28 cellular contexts compared by ENCODE assay signal in genomic region chr14:89241265-89241664, GRCh38.
DNase-seq lines count a peak whose midpoint lies in the region; ATAC-seq and TF ChIP-seq lines count a peak whose summit lies in the region.
"Had no signal": no experiment of that assay in that cellular context is flagged by ENCODE, and none has a peak within 500 bp of the region (broad histone marks: within the 10 kb centered on the region; RNA-seq: fewer than 3 reads in every experiment).

No MANE protein-coding gene starts in this region.

- no peaks in the 10 kb centered on the region for H3K27me3 Mint-ChIP-seq in activated naive CD4-positive, alpha-beta T cell treated with anti-CD3 and anti-CD28 coated beads for 36 hours (ENCODE audit: low read depth)
- no peaks in the 10 kb centered on the region for H3K27me3 Mint-ChIP-seq in activated T-helper 2 cell treated with anti-CD3 and anti-CD28 coated beads, Interferon-gamma antibody, Interleukin-2, Interleukin-4, amounts not matched to agents 10 μg/mL and 5 μg/mL and 100 μg/mL, durations not matched to agents 14 hours and 24 hours and 36 hours (ENCODE audit: low read depth)
- no peaks in the 10 kb centered on the region for H3K27me3 Mint-ChIP-seq in naive B cell
- H3K27me3 Mint-ChIP-seq: activated CD4-positive, alpha-beta T cell treated with anti-CD3 and anti-CD28 coated beads for 36 hours; activated T-cell treated with anti-CD3 and anti-CD28 coated beads, Interleukin-2, amount 50 U/mL, for 24 hours; T-cell had no signal

- H3K27ac ChIP-seq in thoracic aorta, result peak overlapping the region; percentile 19 to 26
- H3K27ac ChIP-seq: gastroesophageal sphincter, left lung, upper lobe of left lung had no signal

- no peak overlapping the region for H3K4me3 Mint-ChIP-seq in activated naive CD4-positive, alpha-beta T cell treated with anti-CD3 and anti-CD28 coated beads for 36 hours
- H3K4me3 Mint-ChIP-seq in activated T-helper 2 cell treated with anti-CD3 and anti-CD28 coated beads, Interferon-gamma antibody, Interleukin-2, Interleukin-4, amounts not matched to agents 10 μg/mL and 5 μg/mL and 100 μg/mL, durations not matched to agents 14 hours and 24 hours and 36 hours (ENCODE audit: low read depth), result no peak overlapping the region
- H3K4me3 Mint-ChIP-seq in naive B cell, result peak overlapping the region in 3 of 8 donors; percentile 1 to 63 (median 18)
- H3K4me3 Mint-ChIP-seq: activated CD4-positive, alpha-beta T cell treated with anti-CD3 and anti-CD28 coated beads for 36 hours; activated T-cell treated with anti-CD3 and anti-CD28 coated beads, Interleukin-2, amount 50 U/mL, for 24 hours had no signal

- no peak for ATAC-seq in activated naive CD4-positive, alpha-beta T cell treated with anti-CD3 and anti-CD28 coated beads, Interleukin-2, amount 50 U/mL, for 72 hours
- ATAC-seq in naive B cell (ENCODE audit: low read depth in 2 of 2) (peak; percentile 81 to 87), thoracic aorta (ENCODE audit: insufficient number of reproducible peaks, low FRiP score, low read depth) (no peak), HG03520 (IDR thresholded peaks at IDR 0.05; ENCODE audit: unreplicated experiment) (no peak)
- ATAC-seq: activated CD4-positive, alpha-beta T cell treated with anti-CD3 and anti-CD28 coated beads for 36 hours; gastroesophageal sphincter; HCT116; left lung had no signal

- H3K9me3 ChIP-seq in thoracic aorta (no peaks in the 10 kb centered on the region), HAP-1 (no peaks in the 10 kb centered on the region)
- H3K9me3 ChIP-seq: gastroesophageal sphincter, left lung, MG63, upper lobe of left lung had no signal

- intact Hi-C loops in activated naive CD4-positive, alpha-beta T cell treated with anti-CD3 and anti-CD28 coated beads for 36 hours (cut with micrococcal nuclease), result loop anchor here (5.0 kb wide), 1 partner anchor 526 kb away; no protein-coding TSS in a partner anchor
- intact Hi-C loops in activated T-helper 2 cell treated with anti-CD3 and anti-CD28 coated beads, Interferon-gamma antibody, Interleukin-2, Interleukin-4, amounts not matched to agents 10 μg/mL and 5 μg/mL and 100 μg/mL, durations not matched to agents 14 hours and 24 hours and 36 hours (cut with micrococcal nuclease), result no loop called here

- CTCF ChIA-PET in activated naive CD4-positive, alpha-beta T cell treated with anti-CD3 and anti-CD28 coated beads for 36 hours (lab: Charles Lee), result interaction anchor here (0.9 kb wide), 1 partner anchor 21 kb away, joined by 3 read pairs; no protein-coding TSS in a partner anchor

- no peak for TF ChIP-seq CTCF in thoracic aorta (IDR thresholded peaks at IDR 0.05)

- no peak overlapping the region for H3K4me3 ChIP-seq in thoracic aorta
- no peak overlapping the region for H3K4me3 ChIP-seq in HAP-1
- H3K4me3 ChIP-seq: gastroesophageal sphincter, left lung, MG63, upper lobe of left lung had no signal

- H3K27me3 ChIP-seq in thoracic aorta (replicated peaks; ENCODE audit: insufficient read depth), result no peaks in the 10 kb centered on the region
- no peaks in the 10 kb centered on the region for H3K27me3 ChIP-seq in HAP-1 (ENCODE audit: low read depth)
- H3K27me3 ChIP-seq: gastroesophageal sphincter, left lung, MG63, upper lobe of left lung had no signal

- H3K36me3 ChIP-seq in thoracic aorta (no peaks in the 10 kb centered on the region), HAP-1 (replicated peaks) (no peaks in the 10 kb centered on the region)
- H3K36me3 ChIP-seq: gastroesophageal sphincter, left lung, MG63, upper lobe of left lung had no signal

- in situ Hi-C loops in HAP-1 (cut with MboI; ENCODE audit: low sequenced_read_pairs), result no loop called here

- no peak for DNase-seq in activated naive CD4-positive, alpha-beta T cell treated with anti-CD3 and anti-CD28 coated beads, Interleukin-2, amount 50 U/mL, for 72 hours (ENCODE audit: low spot score in 2 of 2)
- no peak for DNase-seq in activated naive CD4-positive, alpha-beta T cell treated with anti-CD3 and anti-CD28 coated beads for 36 hours
- no peak for DNase-seq in activated T-helper 2 cell treated with anti-CD3 and anti-CD28 coated beads, Interferon-gamma antibody, Interleukin-2, Interleukin-4, amounts not matched to agents 10 μg/mL and 5 μg/mL and 100 μg/mL, durations not matched to agents 14 hours and 24 hours and 36 hours (ENCODE audit: low spot score)
- DNase-seq in naive B cell (no peak), thoracic aorta (ENCODE audit: low spot score) (no peak), HAP-1 (ENCODE audit: low spot score in 2 of 2) (no peak), mesenteric fat pad (ENCODE audit: low spot score) (no peak)
- DNase-seq: activated CD4-positive, alpha-beta T cell treated with anti-CD3 and anti-CD28 coated beads for 36 hours; activated naive CD4-positive, alpha-beta T cell treated with Interleukin-2 at 50 U/mL for 16 hours; activated T-cell treated with anti-CD3 and anti-CD28 coated beads, Interleukin-2, amount 50 U/mL, for 24 hours; aorta; DMS79; GDM1; hypothalamus; KG1; left lung; mesendoderm; MG63; NCI-H1436 treated with DMSO at 0.1 percent for 48 hours; NCI-H2107; NCI-H446 treated with DMSO at 0.1 percent for 48 hours; NCI-H82; RPMI8226; T-cell; upper lobe of left lung had no signal

- H3K27ac Mint-ChIP-seq in activated naive CD4-positive, alpha-beta T cell treated with anti-CD3 and anti-CD28 coated beads, Interleukin-2, amount 50 U/mL, for 72 hours, result peak overlapping the region; percentile 2 to 15
- H3K27ac Mint-ChIP-seq in activated naive CD4-positive, alpha-beta T cell treated with anti-CD3 and anti-CD28 coated beads for 36 hours, result no peak overlapping the region
- H3K27ac Mint-ChIP-seq in activated T-helper 2 cell treated with anti-CD3 and anti-CD28 coated beads, Interferon-gamma antibody, Interleukin-2, Interleukin-4, amounts not matched to agents 10 μg/mL and 5 μg/mL and 100 μg/mL, durations not matched to agents 14 hours and 24 hours and 36 hours, result peak overlapping the region; percentile 19
- peak overlapping the region; percentile 36 to 88 (median 59) for H3K27ac Mint-ChIP-seq in naive B cell
- H3K27ac Mint-ChIP-seq: activated CD4-positive, alpha-beta T cell treated with anti-CD3 and anti-CD28 coated beads for 36 hours had no signal

- H3K4me1 ChIP-seq in thoracic aorta (ENCODE audit: control insufficient read depth in 1 of 2, low read depth in 2 of 2), result peaks cover 18 to 62% of the 10 kb centered on the region in 2 donors
- H3K4me1 ChIP-seq in HAP-1, result no peaks in the 10 kb centered on the region; the same call in 1 of the 2 replicates

- H3K36me3 Mint-ChIP-seq in activated naive CD4-positive, alpha-beta T cell treated with anti-CD3 and anti-CD28 coated beads, Interleukin-2, amount 50 U/mL, for 72 hours, result peaks cover 9 to 44% of the 10 kb centered on the region in 2 donors
- peaks cover 7% of the 10 kb centered on the region for H3K36me3 Mint-ChIP-seq in activated naive CD4-positive, alpha-beta T cell treated with anti-CD3 and anti-CD28 coated beads for 36 hours (ENCODE audit: low read depth)
- peaks cover 39% of the 10 kb centered on the region for H3K36me3 Mint-ChIP-seq in activated T-helper 2 cell treated with anti-CD3 and anti-CD28 coated beads, Interferon-gamma antibody, Interleukin-2, Interleukin-4, amounts not matched to agents 10 μg/mL and 5 μg/mL and 100 μg/mL, durations not matched to agents 14 hours and 24 hours and 36 hours (ENCODE audit: low read depth)
- peaks cover 6 to 10% of the 10 kb centered on the region in 2 donors for H3K36me3 Mint-ChIP-seq in naive B cell

- peaks cover 54% of the 10 kb centered on the region for H3K4me1 Mint-ChIP-seq in activated naive CD4-positive, alpha-beta T cell treated with anti-CD3 and anti-CD28 coated beads for 36 hours (ENCODE audit: low read depth)
- H3K4me1 Mint-ChIP-seq in activated T-helper 2 cell treated with anti-CD3 and anti-CD28 coated beads, Interferon-gamma antibody, Interleukin-2, Interleukin-4, amounts not matched to agents 10 μg/mL and 5 μg/mL and 100 μg/mL, durations not matched to agents 14 hours and 24 hours and 36 hours (ENCODE audit: low read depth), result peaks cover 25% of the 10 kb centered on the region
- H3K4me1 Mint-ChIP-seq in naive B cell, result peaks cover 49 to 76% (median 63%) of the 10 kb centered on the region in 3 donors

- H3K9me3 Mint-ChIP-seq in activated naive CD4-positive, alpha-beta T cell treated with anti-CD3 and anti-CD28 coated beads, Interleukin-2, amount 50 U/mL, for 72 hours, result peaks cover 0 to 5% of the 10 kb centered on the region in 2 donors
- no peaks in the 10 kb centered on the region for H3K9me3 Mint-ChIP-seq in activated naive CD4-positive, alpha-beta T cell treated with anti-CD3 and anti-CD28 coated beads for 36 hours
- H3K9me3 Mint-ChIP-seq in activated T-helper 2 cell treated with anti-CD3 and anti-CD28 coated beads, Interferon-gamma antibody, Interleukin-2, Interleukin-4, amounts not matched to agents 10 μg/mL and 5 μg/mL and 100 μg/mL, durations not matched to agents 14 hours and 24 hours and 36 hours, result no peaks in the 10 kb centered on the region
- H3K9me3 Mint-ChIP-seq in naive B cell, result no peaks in the 10 kb centered on the region
- H3K9me3 Mint-ChIP-seq: activated T-cell treated with anti-CD3 and anti-CD28 coated beads, Interleukin-2, amount 50 U/mL, for 24 hours had no signal

Comparison
In these comparisons a context has a peak if more than half of its experiments do, and no peak if none do; other contexts are left out.
1. ATAC-seq: peak in naive B cell (2 of 2); none in activated naive CD4-positive, alpha-beta T cell treated with anti-CD3 and anti-CD28 coated beads, Interleukin-2, amount 50 U/mL, for 72 hours (0 of 2), thoracic aorta (single experiment) and HG03520 (single experiment).